In genomic region chr2:23096905-23097602, GRCh38 we compare ENCODE assay signal across 21 cellular contexts.
"Had no signal": no experiment of that assay in that cellular context is flagged by ENCODE, and none has a peak within 500 bp of the region (broad histone marks: within the 10 kb centered on the region; RNA-seq: fewer than 3 reads in every experiment).

No MANE protein-coding gene starts in this region.

- H3K36me3 Mint-ChIP-seq: natural killer cell; stimulated activated memory B cell treated with anti-CD40 and anti-IgM and Interleukin-4, amounts not matched to agents 10 μg/mL and 1 μg/mL and 100 μg/mL, for 72 hours had no signal

- H3K4me1 Mint-ChIP-seq: natural killer cell; stimulated activated memory B cell treated with anti-CD40 and anti-IgM and Interleukin-4, amounts not matched to agents 10 μg/mL and 1 μg/mL and 100 μg/mL, for 72 hours had no signal

- H2AFZ ChIP-seq: parathyroid adenoma had no signal

- H3K27me3 Mint-ChIP-seq: stimulated activated memory B cell treated with anti-CD40 and anti-IgM and Interleukin-4, amounts not matched to agents 10 μg/mL and 1 μg/mL and 100 μg/mL, for 72 hours had no signal

- H3K4me3 Mint-ChIP-seq: natural killer cell; stimulated activated memory B cell treated with anti-CD40 and anti-IgM and Interleukin-4, amounts not matched to agents 10 μg/mL and 1 μg/mL and 100 μg/mL, for 72 hours had no signal

- H3K9me3 ChIP-seq: neutrophil, thyroid gland, uterus had no signal

- ATAC-seq: left ventricle myocardium superior; natural killer cell; stimulated activated memory B cell treated with anti-CD40 and anti-IgM and Interleukin-4, amounts not matched to agents 10 μg/mL and 1 μg/mL and 100 μg/mL, for 72 hours had no signal

- DNase-seq: activated CD4-positive, alpha-beta T cell treated with anti-CD3 and anti-CD28 coated beads, Interleukin-2, amount 50 U/mL, for 4 hours; activated CD4-positive, CD25-positive, alpha-beta regulatory T cell treated with anti-CD3 and anti-CD28 coated beads, Interleukin-2, amount 50 U/mL, for 72 hours; activated naive CD4-positive, alpha-beta T cell treated with Interleukin-2 at 50 U/mL for 16 hours; activated T-cell treated with anti-CD3 and anti-CD28 coated beads for 4 hours; anterior cingulate cortex; brain microvascular endothelial cell; cerebellar nuclear complex; effector memory CD4-positive, alpha-beta T cell; left ventricle myocardium superior; mesenchymal stem cell; natural killer cell; retina; stimulated activated CD4-positive, alpha-beta T cell treated with anti-CD3 and anti-CD28 coated beads, Interleukin-2, amount 100 ng/mL, for 48 hours; T1000; thyroid gland; uterus had no signal

- H3K4me1 ChIP-seq: parathyroid adenoma, thyroid gland, uterus had no signal

- H3K27ac ChIP-seq: brain microvascular endothelial cell, epithelial cell of prostate, neutrophil, parathyroid adenoma, thyroid gland, uterus had no signal

- H3K27ac Mint-ChIP-seq: natural killer cell; stimulated activated memory B cell treated with anti-CD40 and anti-IgM and Interleukin-4, amounts not matched to agents 10 μg/mL and 1 μg/mL and 100 μg/mL, for 72 hours had no signal

- H3K79me2 ChIP-seq: parathyroid adenoma had no signal

- H3K9ac ChIP-seq: parathyroid adenoma had no signal

- H3K36me3 ChIP-seq: brain microvascular endothelial cell, neutrophil, thyroid gland, uterus had no signal

- H3K4me3 ChIP-seq: thyroid gland, uterus had no signal

- H3K27me3 ChIP-seq: brain microvascular endothelial cell, neutrophil, thyroid gland, uterus had no signal

- FAIRE-seq: islet of Langerhans had no signal
